In genomic region chr1:153485880-153486279, GRCh38 we compare ENCODE assay signal across 1 cellular context.
TF ChIP-seq lines count a peak whose summit lies in the region.

No MANE protein-coding gene starts in this region.

TF ChIP-seq in GM23338, 12 proteins besides CTCF, POLR2A, EP300 and RAD21 (continued from another document):
- TF ChIP-seq REST (IDR thresholded peaks at IDR 0.05; ENCODE audit: unreplicated experiment), result no peak
- TF ChIP-seq ZNF114 (CRISPR knock-in tag; IDR thresholded peaks at IDR 0.05), result no peak
- no peak for TF ChIP-seq ETS1 (IDR thresholded peaks at IDR 0.05)
- no peak for TF ChIP-seq EZH2phosphoT487 (IDR thresholded peaks at IDR 0.05; ENCODE audit: unreplicated experiment)
- no peak for TF ChIP-seq JUNB (IDR thresholded peaks at IDR 0.05; ENCODE audit: unreplicated experiment)
- TF ChIP-seq ZNF331 (CRISPR knock-in tag; IDR thresholded peaks at IDR 0.05; ENCODE audit: low read depth), result no peak
